ENCODE assay signal across 24 cellular contexts in genomic region chr18:28422577-28422976, GRCh38.
DNase-seq lines count a peak whose midpoint lies in the region; ATAC-seq, FAIRE-seq and TF ChIP-seq lines count a peak whose summit lies in the region.
"Had no signal": no experiment of that assay in that cellular context is flagged by ENCODE, and none has a peak within 500 bp of the region (broad histone marks: within the 10 kb centered on the region; RNA-seq: fewer than 3 reads in every experiment).

No MANE protein-coding gene starts in this region.

- intact Hi-C loops in activated CD8-positive, alpha-beta T cell treated with anti-CD3 and anti-CD28 coated beads for 36 hours (cut with micrococcal nuclease), result no loop called here
- intact Hi-C loops in kidney (cut with DNase I), result no loop called here

- H2BK120ac ChIP-seq in neuronal stem cell (ENCODE audit: low read depth, low read length), result no peak overlapping the region

- H3K14ac ChIP-seq in neuronal stem cell (ENCODE audit: low read length), result no peak overlapping the region

- ATAC-seq in activated CD8-positive, alpha-beta T cell treated with anti-CD3 and anti-CD28 coated beads for 36 hours, result no peak
- ATAC-seq: CD8-positive, alpha-beta T cell; GM12878 had no signal

- POLR2A ChIA-PET in activated CD8-positive, alpha-beta T cell treated with anti-CD3 and anti-CD28 coated beads for 36 hours (lab: Charles Lee), result no interaction called here

- no peak overlapping the region for H3K4me2 ChIP-seq in neuronal stem cell (ENCODE audit: insufficient read depth, low read length, poor library complexity, severe bottlenecking)

- no peaks in the 10 kb centered on the region for H3K4me1 Mint-ChIP-seq in activated CD8-positive, alpha-beta T cell treated with anti-CD3 and anti-CD28 coated beads for 36 hours (ENCODE audit: low read depth)

- no peaks in the 10 kb centered on the region for H3K27me3 Mint-ChIP-seq in activated CD8-positive, alpha-beta T cell treated with anti-CD3 and anti-CD28 coated beads for 36 hours

- no peaks in the 10 kb centered on the region for H3K36me3 ChIP-seq in NT2/D1 (ENCODE audit: insufficient read depth, insufficient read length, low read length)
- no peaks in the 10 kb centered on the region for H3K36me3 ChIP-seq in neuronal stem cell (replicated peaks in 1 of 2; ENCODE audit: control insufficient read depth in 2 of 2, insufficient read depth in 2 of 2, low read length in 2 of 2)
- H3K36me3 ChIP-seq in kidney (ENCODE audit: control insufficient read depth in 1 of 2, insufficient read depth in 2 of 2, low read length in 2 of 2), result no peaks in the 10 kb centered on the region

- H3K4me3 Mint-ChIP-seq in activated CD8-positive, alpha-beta T cell treated with anti-CD3 and anti-CD28 coated beads for 36 hours, result no peak overlapping the region
- H3K4me3 Mint-ChIP-seq: CD8-positive, alpha-beta T cell had no signal

- H3K9me3 ChIP-seq in NT2/D1 (ENCODE audit: insufficient read depth, low read length) (no peaks in the 10 kb centered on the region), neuronal stem cell (replicated peaks in 1 of 2; ENCODE audit: control insufficient read depth in 2 of 2, insufficient read depth in 1 of 2, low read depth in 1 of 2, low read length in 2 of 2) (peaks cover 0 to 2% of the 10 kb centered on the region in 2 donors), kidney (ENCODE audit: control insufficient read depth in 1 of 2, low read length in 2 of 2) (peaks cover 0 to 2% of the 10 kb centered on the region in 2 donors)

- H3K4me3 ChIP-seq in LNCaP clone FGC (ENCODE audit: low read depth, low read length) (peak overlapping the region; percentile 3; the same call in 1 of the 2 replicates), NT2/D1 (ENCODE audit: insufficient read length, low read depth) (peak overlapping the region; percentile 34), neuronal stem cell (ENCODE audit: low read length in 2 of 2) (no peak overlapping the region), kidney (ENCODE audit: low read length in 2 of 2) (no peak overlapping the region)
- H3K4me3 ChIP-seq: GM12878, SK-N-MC had no signal

- H4K91ac ChIP-seq in neuronal stem cell (ENCODE audit: low read depth, low read length, poor library complexity), result no peak overlapping the region

- no peak overlapping the region for H2AK5ac ChIP-seq in neuronal stem cell (ENCODE audit: low read depth, low read length)

- peak overlapping the region; percentile 22 for H2AFZ ChIP-seq in neuronal stem cell (ENCODE audit: low read length)

- no CpG with 5 or more reads among the region's 2 CpGs for WGBS in neuronal stem cell (ENCODE audit: extremely low coverage in 2 of 2, insufficient read length in 2 of 2, insufficient replicate concordance in 1 of 2), 2 donors

- CTCF ChIA-PET in activated CD8-positive, alpha-beta T cell treated with anti-CD3 and anti-CD28 coated beads for 36 hours (lab: Charles Lee), result no interaction called here

- no peak overlapping the region for H2BK5ac ChIP-seq in neuronal stem cell (ENCODE audit: low read length)

- no peak overlapping the region for H3K27ac ChIP-seq in neuronal stem cell (replicated peaks; ENCODE audit: low read length)
- no peak overlapping the region for H3K27ac ChIP-seq in kidney (ENCODE audit: low read depth in 2 of 2, low read length in 2 of 2)
- H3K27ac ChIP-seq: SK-N-MC had no signal

- H3K4ac ChIP-seq in neuronal stem cell (ENCODE audit: low read length), result no peak overlapping the region

- H3K18ac ChIP-seq in neuronal stem cell (ENCODE audit: low read length), result no peak overlapping the region

- no peak overlapping the region for H2BK12ac ChIP-seq in neuronal stem cell (ENCODE audit: low read length)

- H3K4me1 ChIP-seq in NT2/D1 (ENCODE audit: insufficient read depth, insufficient read length) (no peaks in the 10 kb centered on the region), neuronal stem cell (ENCODE audit: control insufficient read depth in 2 of 2, insufficient read depth in 1 of 2, low read depth in 1 of 2, low read length in 2 of 2) (no peaks in the 10 kb centered on the region), kidney (ENCODE audit: control insufficient read depth in 1 of 2, insufficient read depth in 1 of 2, low read depth in 1 of 2, low read length in 2 of 2) (no peaks in the 10 kb centered on the region)

- no peak overlapping the region for H4K8ac ChIP-seq in neuronal stem cell (ENCODE audit: low read depth, low read length)

- H3K9me3 Mint-ChIP-seq in activated CD8-positive, alpha-beta T cell treated with anti-CD3 and anti-CD28 coated beads for 36 hours, result peaks cover 6% of the 10 kb centered on the region

- H3K27ac Mint-ChIP-seq in activated CD8-positive, alpha-beta T cell treated with anti-CD3 and anti-CD28 coated beads for 36 hours, result no peak overlapping the region
- H3K27ac Mint-ChIP-seq: CD8-positive, alpha-beta T cell had no signal

- no peaks in the 10 kb centered on the region for H3K79me1 ChIP-seq in neuronal stem cell (ENCODE audit: low read depth, low read length)

- H3K23ac ChIP-seq in neuronal stem cell (ENCODE audit: low read depth, low read length, poor library complexity), result no peak overlapping the region

- TF ChIP-seq CTCF in LNCaP clone FGC (IDR thresholded peaks at IDR 0.05; ENCODE audit: control insufficient read depth, extremely low read depth, insufficient read depth) (no peak), kidney (IDR thresholded peaks at IDR 0.05; ENCODE audit: borderline replicate concordance, extremely low read depth, insufficient read depth) (no peak)
- TF ChIP-seq CTCF in activated CD8-positive, alpha-beta T cell treated with anti-CD3 and anti-CD28 coated beads for 36 hours (IDR thresholded peaks at IDR 0.05), result no peak

- no peaks in the 10 kb centered on the region for H3K36me3 Mint-ChIP-seq in activated CD8-positive, alpha-beta T cell treated with anti-CD3 and anti-CD28 coated beads for 36 hours (ENCODE audit: low read depth)
- H3K36me3 Mint-ChIP-seq: CD8-positive, alpha-beta T cell had no signal

- peak; percentile 37 for DNase-seq in DMS53 (lab: John Stamatoyannopoulos, UW)
- DNase-seq in DMS53 treated with DMSO at 0.1 percent for 48 hours (lab: John Stamatoyannopoulos, UW; ENCODE audit: unreplicated experiment), result no peak
- no peak for DNase-seq in LNCaP clone FGC (ENCODE audit: low read depth)
- DNase-seq in NT2/D1 (ENCODE audit: low read depth, low spot score), result no peak
- no peak for DNase-seq in neuronal stem cell (ENCODE audit: low spot score)
- DNase-seq in NOMO-1 treated with DMSO at 0.1 percent for 48 hours (lab: John Stamatoyannopoulos, UW; ENCODE audit: unreplicated experiment), result no peak
- DNase-seq in activated CD8-positive, alpha-beta T cell treated with anti-CD3 and anti-CD28 coated beads for 36 hours, result no peak
- no peak for DNase-seq in kidney
- DNase-seq: 8988T; C1 segment of cervical spinal cord; CD8-positive, alpha-beta T cell; EL; GOT3; HCEC 1CT; KBM-7; NCI-H1092 treated with DMSO at 0.1 percent for 48 hours; NCI-H1436 treated with DMSO at 0.1 percent for 48 hours; NCI-H2081 treated with DMSO at 0.1 percent for 48 hours; NCI-H446 treated with DMSO at 0.1 percent for 48 hours; NCI-H774; OCI-M1; Right ventricle myocardium superior had no signal

- H3K27me3 ChIP-seq in NT2/D1 (ENCODE audit: insufficient read depth, insufficient read length), result no peaks in the 10 kb centered on the region
- H3K27me3 ChIP-seq in neuronal stem cell (ENCODE audit: control insufficient read depth in 3 of 3, insufficient read depth in 3 of 3, low read depth in 1 of 3, low read length in 3 of 3), result no peaks in the 10 kb centered on the region

- no peak overlapping the region for H3K9ac ChIP-seq in NT2/D1 (ENCODE audit: insufficient read length, low read depth)
- H3K9ac ChIP-seq in neuronal stem cell (ENCODE audit: low read depth, low read length, poor library complexity), result no peak overlapping the region
- no peak overlapping the region for H3K9ac ChIP-seq in kidney (ENCODE audit: low read length in 2 of 2)

- FAIRE-seq in kidney (lab: Jason Lieb, UNC), result no peak
- FAIRE-seq: GM12878 had no signal

- no peak overlapping the region for H2BK15ac ChIP-seq in neuronal stem cell (ENCODE audit: low read length)

Comparison
In these comparisons a context has a peak if more than half of its experiments do, and no peak if none do; other contexts are left out.
1. H3K4me3 ChIP-seq: peak in LNCaP clone FGC (single experiment) and NT2/D1 (single experiment); none in neuronal stem cell (0 of 2) and kidney (0 of 2).